In genomic region chrX:120468479-120468824, GRCh38 we compare ENCODE assay signal across 1 cellular context.
TF ChIP-seq lines count a peak whose summit lies in the region.

No MANE protein-coding gene starts in this region.

TF ChIP-seq in K562, 482 proteins besides CTCF, POLR2A, EP300 and RAD21 (continued from another document):
- TF ChIP-seq RERE (CRISPR knock-in tag; IDR thresholded peaks at IDR 0.05; ENCODE audit: borderline replicate concordance), result no peak
- peak; percentile 77 for TF ChIP-seq EGR1 (conservative IDR thresholded peaks at IDR 0.05)
- TF ChIP-seq HDAC1 (IDR thresholded peaks at IDR 0.05), result no peak
- TF ChIP-seq EZH2 (IDR thresholded peaks at IDR 0.05; ENCODE audit: borderline replicate concordance, low read depth, low read length), result no peak
- 0 out of 2 replicates have a peak, but pooled peaks have one; percentile 16 for TF ChIP-seq SMARCA4 (IDR thresholded peaks at IDR 0.05)
